Comparison of ENCODE assay signal across 8 cellular contexts in genomic region chr14:100383727-100384158, GRCh38. TPM values are rescaled to one million over a fixed set of nuclear protein-coding genes. Genes with fewer than 3 reads are reported as not detected.
A peak's percentile ranks its signal among the peaks of the same experiment; 100 is the strongest.
DNase-seq lines count a peak whose midpoint lies in the region; ATAC-seq and TF ChIP-seq lines count a peak whose summit lies in the region.

No MANE protein-coding gene starts in this region.

- no peak overlapping the region for H2AFZ ChIP-seq in GM23338

- no peaks in the 10 kb centered on the region; the same call in 1 of the 2 replicates for H4K20me1 ChIP-seq in GM23338 (replicated peaks; ENCODE audit: insufficient read depth)

- peaks cover 31% of the 10 kb centered on the region for H3K79me2 ChIP-seq in GM23338 (replicated peaks; ENCODE audit: insufficient read depth)

- no peak overlapping the region for H3K4me3 ChIP-seq in GM23338
- H3K4me3 ChIP-seq in left lung, result no peak overlapping the region

- DNase-seq in D341Med (ENCODE audit: low spot score) (peak; percentile 84), GM23338 (ENCODE audit: low spot score) (peak; percentile 88), NCI-H187 (lab: John Stamatoyannopoulos, UW) (peak; percentile 27 to 53), activated B cell treated with CpG ODN at 0.5 μM for 24 hours (peak; percentile 41), left lung (peak; percentile 61 to 90)
- DNase-seq in central memory CD4-positive, alpha-beta T cell, result peak; percentile 56
- DNase-seq in stimulated activated CD4-positive, alpha-beta T cell treated with anti-CD3 and anti-CD28 coated beads, TNF-alpha, amount 100 ng/mL, for 1 hour (ENCODE audit: low read depth in 3 of 3, low spot score in 1 of 3), result peak in 2 of 3 donors; percentile 30 to 49

- ATAC-seq in GM23338 (peak; percentile 95), activated B cell treated with CpG ODN at 0.5 μM for 24 hours (ENCODE audit: low read depth) (peak; percentile 74), left lung (peak; percentile 83), HG02981 (IDR thresholded peaks at IDR 0.05; ENCODE audit: unreplicated experiment) (no peak)

- 0 out of 2 replicates have a peak, but pooled peaks cover 6% of the 10 kb centered on the region for H3F3A ChIP-seq in GM23338 (replicated peaks; ENCODE audit: low read depth)

- no peaks in the 10 kb centered on the region for H3K36me3 ChIP-seq in GM23338 (ENCODE audit: insufficient read depth)
- H3K36me3 ChIP-seq in left lung, result peaks cover 0 to 24% of the 10 kb centered on the region in 2 donors

- no peaks in the 10 kb centered on the region for H3K27me3 ChIP-seq in GM23338 (ENCODE audit: insufficient read depth)
- H3K27me3 ChIP-seq in left lung, result no peaks in the 10 kb centered on the region

- H3K4me2 ChIP-seq in GM23338, result no peak overlapping the region

- no peaks in the 10 kb centered on the region for H3K9me3 Mint-ChIP-seq in GM23338
- no peaks in the 10 kb centered on the region for H3K9me3 Mint-ChIP-seq in activated B cell treated with CpG ODN at 0.5 μM for 24 hours

- H3K4me1 ChIP-seq in GM23338 (ENCODE audit: insufficient read depth), result peaks cover 25% of the 10 kb centered on the region
- H3K4me1 ChIP-seq in left lung, result peaks cover 6 to 26% of the 10 kb centered on the region in 2 donors

- TF ChIP-seq CTCF in GM23338 (conservative IDR thresholded peaks at IDR 0.05; ENCODE audit: low read depth in 2 of 2) (peak; percentile 84 to 97), activated B cell treated with CpG ODN at 0.5 μM for 24 hours (IDR thresholded peaks at IDR 0.05) (no peak), left lung (IDR thresholded peaks at IDR 0.05) (peak; percentile 78 to 80)

- no peak overlapping the region for H3K4me3 Mint-ChIP-seq in GM23338
- H3K4me3 Mint-ChIP-seq in activated B cell treated with CpG ODN at 0.5 μM for 24 hours, result no peak overlapping the region

- H3K9me3 ChIP-seq in left lung, result no peaks in the 10 kb centered on the region

- intact Hi-C loops in activated B cell treated with CpG ODN at 0.5 μM for 24 hours (cut with micrococcal nuclease), result loop anchor here (1.0 to 2.0 kb wide), 2 partner anchors 262 to 271 kb away; no protein-coding TSS in a partner anchor
- intact Hi-C loops in left lung (cut with DNase I), result loop anchor here (5.0 to 10.0 kb wide), 2 partner anchors 251 to 269 kb away; no protein-coding TSS in a partner anchor

- no peak overlapping the region for H3K27ac ChIP-seq in GM23338 (ENCODE audit: low read depth)
- no peak overlapping the region for H3K27ac ChIP-seq in left lung

- no peaks in the 10 kb centered on the region for H3K9me2 ChIP-seq in GM23338 (ENCODE audit: insufficient read depth)

- CTCF ChIA-PET in activated B cell treated with CpG ODN at 0.5 μM for 24 hours (lab: Charles Lee), result interaction anchor here (1.6 to 2.0 kb wide), 2 partner anchors 262 to 1246 kb away, joined by 5 to 6 read pairs; no protein-coding TSS in a partner anchor

- POLR2A ChIA-PET in activated B cell treated with CpG ODN at 0.5 μM for 24 hours (lab: Charles Lee), result no interaction called here

- H3K27ac Mint-ChIP-seq in GM23338 (no peak overlapping the region), activated B cell treated with CpG ODN at 0.5 μM for 24 hours (no peak overlapping the region)

- H3K4me1 Mint-ChIP-seq in GM23338 (peaks cover 40% of the 10 kb centered on the region), activated B cell treated with CpG ODN at 0.5 μM for 24 hours (no peaks in the 10 kb centered on the region)

- H3K36me3 Mint-ChIP-seq in GM23338 (ENCODE audit: low read depth), result no peaks in the 10 kb centered on the region
- peaks cover 10% of the 10 kb centered on the region for H3K36me3 Mint-ChIP-seq in activated B cell treated with CpG ODN at 0.5 μM for 24 hours (ENCODE audit: low read depth)

- H3K27me3 Mint-ChIP-seq in GM23338 (ENCODE audit: insufficient read depth, low read depth, poor library complexity), result peaks cover 3% of the 10 kb centered on the region
- no peaks in the 10 kb centered on the region for H3K27me3 Mint-ChIP-seq in activated B cell treated with CpG ODN at 0.5 μM for 24 hours

TF ChIP-seq in GM23338, 12 proteins besides CTCF, POLR2A, EP300 and RAD21 (continues in another document):
- TF ChIP-seq ETS1 (IDR thresholded peaks at IDR 0.05) (no peak), STAT1 (IDR thresholded peaks at IDR 0.05; ENCODE audit: unreplicated experiment) (no peak), NANOG (IDR thresholded peaks at IDR 0.05; ENCODE audit: borderline replicate concordance) (no peak), ZNF462 (CRISPR knock-in tag; IDR thresholded peaks at IDR 0.05) (no peak), CREB1 (CRISPR knock-in tag; IDR thresholded peaks at IDR 0.05; ENCODE audit: low read depth) (no peak), JUNB (IDR thresholded peaks at IDR 0.05; ENCODE audit: unreplicated experiment) (no peak), EZH2phosphoT487 (IDR thresholded peaks at IDR 0.05; ENCODE audit: unreplicated experiment) (no peak), ZNF331 (CRISPR knock-in tag; IDR thresholded peaks at IDR 0.05; ENCODE audit: low read depth) (no peak), ZNF114 (CRISPR knock-in tag; IDR thresholded peaks at IDR 0.05) (no peak), EZH2 (IDR thresholded peaks at IDR 0.05; ENCODE audit: low read depth, unreplicated experiment) (no peak)

RNA-seq across cellular contexts. Expression of gene WDR25, which starts 7.5 kb away (rescaled TPM):
- total RNA-seq in GM23338 (2014; rRNA removed; shearing (Covaris generic)), result 13.1 and 15.9 TPM in 2 replicates
- polyA plus RNA-seq in GM23338 (2016; fragmentation: Nextera tagmentation; extraction: Ambion mirVana), result 7.8 and 8.5 TPM in 2 replicates
- total RNA-seq in activated B cell treated with CpG ODN at 0.5 μM for 24 hours (5.6 and 6.0 TPM in 2 replicates), left lung (10 to 100 TPM in 1 of 2 donors, 1 to 10 TPM in 1; 8.4 to 12.1 TPM)
